Comparison of ENCODE assay signal across 6 cellular contexts in the genomic region with DNA sequence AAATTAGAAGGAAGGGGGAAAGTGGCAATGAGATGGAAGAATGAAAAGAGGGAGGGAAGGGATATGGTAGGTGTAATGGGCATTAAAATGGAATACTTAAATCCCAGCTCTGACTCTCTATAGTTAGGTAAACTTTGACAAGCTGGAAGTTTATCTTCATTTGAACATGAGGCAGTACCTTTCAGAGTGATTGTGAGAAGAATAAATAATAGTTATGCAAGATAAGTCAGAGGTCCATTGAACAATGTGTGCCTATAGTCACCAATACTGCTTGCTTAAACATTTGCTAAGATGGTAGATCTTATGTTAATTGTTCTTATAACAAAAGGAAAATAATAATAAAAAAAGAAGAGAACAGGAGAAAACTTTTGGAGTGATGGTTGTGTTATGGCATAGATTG.
"Had no signal": no experiment of that assay in that cellular context is flagged by ENCODE, and none has a peak within 500 bp of the region (broad histone marks: within the 10 kb centered on the region; RNA-seq: fewer than 3 reads in every experiment).

No MANE protein-coding gene starts in this region.

- FAIRE-seq: HTR-8/SVneo, K562 had no signal

- H3K27ac ChIP-seq: HL-60 had no signal

- ATAC-seq: K562 had no signal

- DNase-seq: IMR-90, KBM-7, KG1 had no signal

- H3K4me3 ChIP-seq: K562 had no signal
